1 cellular context compared by ENCODE assay signal in genomic region chr4:80486603-80487002, GRCh38.
TF ChIP-seq lines count a peak whose summit lies in the region.

No MANE protein-coding gene starts in this region.

TF ChIP-seq in GM12878, 131 proteins besides CTCF, POLR2A, EP300 and RAD21 (continued from another document):
- TF ChIP-seq RBBP5 (conservative IDR thresholded peaks at IDR 0.05) (no peak), NR2C2 (IDR thresholded peaks at IDR 0.05; ENCODE audit: borderline replicate concordance, control insufficient read depth, insufficient read length, low read depth) (no peak), RFX5 (IDR thresholded peaks at IDR 0.05; ENCODE audit: low read depth, low read length) (no peak), ZNF384 (IDR thresholded peaks at IDR 0.05; ENCODE audit: borderline replicate concordance, low read depth, low read length) (no peak), ZBED1 (IDR thresholded peaks at IDR 0.05; ENCODE audit: borderline replicate concordance) (no peak), EED (IDR thresholded peaks at IDR 0.05; ENCODE audit: low read depth) (no peak), E4F1 (IDR thresholded peaks at IDR 0.05; ENCODE audit: borderline replicate concordance, partially characterized antibody) (no peak), IRF5 (IDR thresholded peaks at IDR 0.05; ENCODE audit: borderline replicate concordance) (no peak), RCOR1 (conservative IDR thresholded peaks at IDR 0.05; ENCODE audit: low read depth, low read length) (no peak), ZNF274 (IDR thresholded peaks at IDR 0.05; ENCODE audit: insufficient read depth, insufficient read length) (no peak), TCF12 (IDR thresholded peaks at IDR 0.05; ENCODE audit: low read depth, low read length) (no peak)
